ENCODE assay signal across 8 cellular contexts in the genomic region with DNA sequence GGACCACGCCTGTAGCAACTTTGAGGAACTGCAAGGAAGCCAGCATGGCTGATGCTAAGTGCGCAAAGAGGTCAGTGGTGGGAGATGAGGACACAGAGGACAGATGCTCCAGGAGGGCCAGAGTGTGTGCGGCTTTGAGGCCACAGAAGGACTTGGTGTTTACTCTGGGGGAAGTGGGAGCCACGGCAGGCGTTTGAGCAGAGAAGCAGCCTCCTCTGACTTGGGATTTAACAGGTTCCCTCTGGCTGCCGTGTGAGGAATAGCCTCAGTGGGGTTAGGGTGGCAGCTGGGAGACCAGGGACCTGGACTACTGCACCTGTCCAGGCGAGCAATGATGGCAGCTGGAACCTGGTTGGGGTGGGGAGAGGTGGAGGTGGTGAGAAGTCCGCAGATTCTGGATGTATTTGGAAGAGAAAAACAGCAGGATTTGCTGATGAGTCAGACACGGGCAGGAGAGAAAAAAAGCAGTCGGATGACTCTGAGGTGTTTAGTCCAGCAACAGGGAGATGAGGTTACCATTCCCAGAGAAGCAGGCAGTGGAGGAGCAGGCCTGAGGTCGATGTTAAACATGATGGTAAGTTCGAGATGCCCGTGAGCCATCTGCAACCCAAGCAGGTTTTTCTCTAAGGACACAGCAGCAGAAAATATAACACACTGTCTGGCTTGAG.
DNase-seq lines count a peak whose midpoint lies in the region; ATAC-seq and TF ChIP-seq lines count a peak whose summit lies in the region.

No MANE protein-coding gene starts in this region.

- intact Hi-C loops in Right ventricle myocardium superior (cut with DNase I): no loop called here
- intact Hi-C loops in natural killer cell (cut with micrococcal nuclease): no loop called here

- no peaks in the 10 kb centered on the region for H3K27me3 ChIP-seq in RWPE2 (ENCODE audit: insufficient read depth, poor library complexity, severe bottlenecking)
- H3K27me3 ChIP-seq in subcutaneous abdominal adipose tissue (ENCODE audit: control insufficient read depth in 5 of 5, insufficient read depth in 4 of 5, low read length in 5 of 5): no peaks in the 10 kb centered on the region

- ATAC-seq in RWPE2 (ENCODE audit: low read depth) (peak; percentile 77), Right ventricle myocardium superior (ENCODE audit: poor library complexity) (peak; percentile 31), HG03039 (IDR thresholded peaks at IDR 0.05; ENCODE audit: unreplicated experiment) (no peak), natural killer cell (no peak)

- H3K4me3 ChIP-seq in HFF-Myc (replicated peaks; ENCODE audit: low read depth, low read length): no peak overlapping the region
- no peak overlapping the region for H3K4me3 ChIP-seq in RWPE2 (ENCODE audit: severe bottlenecking)
- no peak overlapping the region for H3K4me3 ChIP-seq in subcutaneous abdominal adipose tissue (ENCODE audit: low read depth in 1 of 5, low read length in 5 of 5)

- H3K27ac Mint-ChIP-seq in natural killer cell: peak overlapping the region in 1 of 2 donors; percentile 27

- H3K9me3 Mint-ChIP-seq in natural killer cell: no peaks in the 10 kb centered on the region

- H3K9ac ChIP-seq in subcutaneous abdominal adipose tissue (ENCODE audit: low read length in 5 of 5): peak overlapping the region in 1 of 5 donors; percentile 10

- no peak overlapping the region for H3K4me3 Mint-ChIP-seq in natural killer cell

- peaks cover 15% of the 10 kb centered on the region for H3K4me1 ChIP-seq in RWPE2 (ENCODE audit: insufficient read depth, poor library complexity, severe bottlenecking)
- peaks cover 0 to 30% (median 15%) of the 10 kb centered on the region in 5 donors for H3K4me1 ChIP-seq in subcutaneous abdominal adipose tissue (ENCODE audit: control insufficient read depth in 5 of 5, insufficient read depth in 5 of 5, low read length in 5 of 5)

- no peaks in the 10 kb centered on the region for H3K36me3 Mint-ChIP-seq in natural killer cell

- H3K36me3 ChIP-seq in RWPE2 (ENCODE audit: low read depth) (no peaks in the 10 kb centered on the region), subcutaneous abdominal adipose tissue (ENCODE audit: control insufficient read depth in 5 of 5, insufficient read depth in 5 of 5, low read length in 5 of 5) (no peaks in the 10 kb centered on the region)

- peaks cover 0 to 9% of the 10 kb centered on the region in 2 donors for H3K27me3 Mint-ChIP-seq in natural killer cell (ENCODE audit: low read depth in 2 of 2)

- DNase-seq in HFF-Myc (ENCODE audit: extremely low read depth, low read depth) (no peak), RWPE2 (ENCODE audit: low spot score) (no peak), Right ventricle myocardium superior (no peak), natural killer cell (no peak)
- no peak for DNase-seq in activated effector memory CD4-positive, alpha-beta T cell treated with anti-CD3 and anti-CD28 coated beads, Interleukin-2, amount 50 U/mL, for 16 hours
- no peak for DNase-seq in stimulated activated CD4-positive, alpha-beta T cell treated with anti-CD3 and anti-CD28 coated beads, Interleukin-4, amount 100 ng/mL, for 24 hours

- TF ChIP-seq CTCF in HFF-Myc (IDR thresholded peaks at IDR 0.05; ENCODE audit: low read depth, low read length, missing control alignments) (peak; percentile 40), RWPE2 (IDR thresholded peaks at IDR 0.05; ENCODE audit: poor library complexity, severe bottlenecking) (peak; percentile 27), natural killer cell (IDR thresholded peaks at IDR 0.05) (no peak)

- H3K9me3 ChIP-seq in RWPE2 (ENCODE audit: severe bottlenecking) (no peaks in the 10 kb centered on the region), subcutaneous abdominal adipose tissue (ENCODE audit: control insufficient read depth in 5 of 5, low read length in 5 of 5) (peaks cover 0 to 3% (median 0%) of the 10 kb centered on the region in 5 donors)

- peaks cover 0 to 18% of the 10 kb centered on the region in 2 donors for H3K4me1 Mint-ChIP-seq in natural killer cell

- H3K27ac ChIP-seq in RWPE2 (ENCODE audit: poor library complexity, severe bottlenecking): peak overlapping the region; percentile 78
- H3K27ac ChIP-seq in subcutaneous abdominal adipose tissue (ENCODE audit: low read depth, low read length): peak overlapping the region; percentile 41

Comparison
In these comparisons a context has a peak if more than half of its experiments do, and no peak if none do; other contexts are left out.
1. ATAC-seq: peak in RWPE2 (single experiment) and Right ventricle myocardium superior (single experiment); none in HG03039 (single experiment) and natural killer cell (0 of 3).